Comparison of ENCODE assay signal across 8 cellular contexts in genomic region chr5:147403659-147404640, GRCh38.
DNase-seq lines count a peak whose midpoint lies in the region; ATAC-seq, FAIRE-seq and TF ChIP-seq lines count a peak whose summit lies in the region.

No MANE protein-coding gene starts in this region.

- H3K9me1 ChIP-seq in endothelial cell of umbilical vein (replicated peaks; ENCODE audit: control insufficient read depth, extremely low read depth, insufficient read depth, low read length): no peaks in the 10 kb centered on the region

- H2AFZ ChIP-seq in endothelial cell of umbilical vein (ENCODE audit: low read depth, low read length): peak overlapping the region; percentile 12
- H2AFZ ChIP-seq in osteoblast (ENCODE audit: low read length): peak overlapping the region; percentile 56

- no peak overlapping the region for H3K4me3 Mint-ChIP-seq in activated CD8-positive, alpha-beta T cell treated with anti-CD3 and anti-CD28 coated beads, Interleukin-2, amount 10 ng/mL, durations not matched to agents 7 days and 5 days
- no peak overlapping the region for H3K4me3 Mint-ChIP-seq in glutamatergic neuron (ENCODE audit: unreplicated experiment)

- H3K27me3 Mint-ChIP-seq in activated CD8-positive, alpha-beta T cell treated with anti-CD3 and anti-CD28 coated beads, Interleukin-2, amount 10 ng/mL, durations not matched to agents 7 days and 5 days (ENCODE audit: low read depth): no peaks in the 10 kb centered on the region
- peaks cover 4% of the 10 kb centered on the region for H3K27me3 Mint-ChIP-seq in glutamatergic neuron (ENCODE audit: unreplicated experiment)

- H4K20me1 ChIP-seq in endothelial cell of umbilical vein (replicated peaks; ENCODE audit: control insufficient read depth, extremely low read depth, insufficient read depth, low read length) (no peaks in the 10 kb centered on the region), osteoblast (ENCODE audit: insufficient read depth, low read length) (no peaks in the 10 kb centered on the region)

- POLR2A ChIA-PET in endothelial cell of umbilical vein (lab: Charles Lee): interaction anchor here (0.6 kb wide), 1 partner anchor 145 kb away, joined by 3 read pairs; no protein-coding TSS in a partner anchor
- POLR2A ChIA-PET in A673 (lab: Charles Lee; ENCODE audit: low non-redundant PET): no interaction called here
- POLR2A ChIA-PET in activated CD8-positive, alpha-beta T cell treated with anti-CD3 and anti-CD28 coated beads, Interleukin-2, amount 10 ng/mL, durations not matched to agents 7 days and 5 days (lab: Charles Lee): interaction anchor here (0.6 kb wide), 1 partner anchor 1720 kb away, joined by 3 read pairs; no protein-coding TSS in a partner anchor

- no peak overlapping the region for H3K27ac Mint-ChIP-seq in activated CD8-positive, alpha-beta T cell treated with anti-CD3 and anti-CD28 coated beads, Interleukin-2, amount 10 ng/mL, durations not matched to agents 7 days and 5 days
- H3K27ac Mint-ChIP-seq in glutamatergic neuron (ENCODE audit: unreplicated experiment): no peak overlapping the region

- CTCF ChIA-PET in endothelial cell of umbilical vein (lab: Charles Lee): interaction anchor here (0.6 to 3.1 kb wide), 12 partner anchors 12 to 306 kb away, joined by 3 to 30 read pairs (median 4); no protein-coding TSS in a partner anchor
- CTCF ChIA-PET in A673 (lab: Charles Lee): no interaction called here
- CTCF ChIA-PET in activated CD8-positive, alpha-beta T cell treated with anti-CD3 and anti-CD28 coated beads, Interleukin-2, amount 10 ng/mL, durations not matched to agents 7 days and 5 days (lab: Charles Lee): no interaction called here

- TF ChIP-seq CTCF in endothelial cell of umbilical vein (IDR thresholded peaks at IDR 0.05; ENCODE audit: extremely low read depth in 1 of 2, insufficient read depth in 1 of 2, low read depth in 1 of 2, low read length in 2 of 2): no peak
- TF ChIP-seq CTCF in osteoblast (IDR thresholded peaks at IDR 0.05; ENCODE audit: extremely low read depth, low read depth, low read length): no peak
- no peak for TF ChIP-seq CTCF in A673 (conservative IDR thresholded peaks at IDR 0.05; ENCODE audit: low read depth, low read length)
- no peak for TF ChIP-seq CTCF in glutamatergic neuron (IDR thresholded peaks at IDR 0.05; ENCODE audit: partially characterized antibody, unreplicated experiment)

- peaks cover 6 to 17% of the 10 kb centered on the region in 2 experiments for H3K36me3 ChIP-seq in endothelial cell of umbilical vein (ENCODE audit: control insufficient read depth in 2 of 2, extremely low read depth in 1 of 2, insufficient read depth in 2 of 2, low read length in 2 of 2)
- H3K36me3 ChIP-seq in osteoblast (ENCODE audit: insufficient read depth, low read length): peaks cover 40% of the 10 kb centered on the region
- no peaks in the 10 kb centered on the region for H3K36me3 ChIP-seq in A673 (ENCODE audit: insufficient read depth, low read length, poor library complexity, severe bottlenecking)

- H3K4me2 ChIP-seq in endothelial cell of umbilical vein (ENCODE audit: insufficient read depth, low read length) (peak overlapping the region; percentile 43), osteoblast (ENCODE audit: insufficient read depth, low read length) (peak overlapping the region; percentile 85)

- no peak for TF ChIP-seq POLR2A in endothelial cell of umbilical vein (IDR thresholded peaks at IDR 0.05; ENCODE audit: low read depth, low read length)

- peak overlapping the region; percentile 95 for H3K27ac ChIP-seq in endothelial cell of umbilical vein (ENCODE audit: insufficient read depth, low read depth, low read length)
- peak overlapping the region; percentile 100 for H3K27ac ChIP-seq in osteoblast (ENCODE audit: low read depth, low read length)
- no peak overlapping the region for H3K27ac ChIP-seq in A673 (ENCODE audit: low read depth, low read length, poor library complexity, severe bottlenecking)

- dilution Hi-C loops in endothelial cell of umbilical vein (cut with MboI; ENCODE audit: extremely low pct_ligation_motif_present, low sequenced_read_pairs): no loop called here

- peak; percentile 98 for FAIRE-seq in endothelial cell of umbilical vein (lab: Jason Lieb, UNC)

- peak; percentile 92 for ATAC-seq in GM18499 (IDR thresholded peaks at IDR 0.05; ENCODE audit: insufficient read depth, unreplicated experiment)
- ATAC-seq in HG02610 (IDR thresholded peaks at IDR 0.05; ENCODE audit: unreplicated experiment): peak; percentile 93
- no peak for ATAC-seq in activated CD8-positive, alpha-beta T cell treated with anti-CD3 and anti-CD28 coated beads, Interleukin-2, amount 10 ng/mL, durations not matched to agents 7 days and 5 days

- no peaks in the 10 kb centered on the region for H3K36me3 Mint-ChIP-seq in activated CD8-positive, alpha-beta T cell treated with anti-CD3 and anti-CD28 coated beads, Interleukin-2, amount 10 ng/mL, durations not matched to agents 7 days and 5 days (ENCODE audit: low read depth)
- peaks cover 20% of the 10 kb centered on the region for H3K36me3 Mint-ChIP-seq in glutamatergic neuron (ENCODE audit: unreplicated experiment)

- H3K27me3 ChIP-seq in endothelial cell of umbilical vein (ENCODE audit: control insufficient read depth in 2 of 2, insufficient read depth in 2 of 2, low read length in 2 of 2) (no peaks in the 10 kb centered on the region), osteoblast (ENCODE audit: insufficient read depth, low read length) (no peaks in the 10 kb centered on the region), A673 (replicated peaks; ENCODE audit: insufficient read depth, low read depth, low read length, poor library complexity) (no peaks in the 10 kb centered on the region)

- H3K79me2 ChIP-seq in endothelial cell of umbilical vein (ENCODE audit: control insufficient read depth, insufficient read depth, low read length) (no peaks in the 10 kb centered on the region), osteoblast (ENCODE audit: insufficient read depth, low read length) (no peaks in the 10 kb centered on the region)

- no peaks in the 10 kb centered on the region for H3K9me3 Mint-ChIP-seq in activated CD8-positive, alpha-beta T cell treated with anti-CD3 and anti-CD28 coated beads, Interleukin-2, amount 10 ng/mL, durations not matched to agents 7 days and 5 days (ENCODE audit: insufficient read depth)
- H3K9me3 Mint-ChIP-seq in glutamatergic neuron (ENCODE audit: unreplicated experiment): peaks cover 1% of the 10 kb centered on the region

- peak overlapping the region; percentile 76 for H3K9ac ChIP-seq in endothelial cell of umbilical vein (replicated peaks; ENCODE audit: extremely low read depth, insufficient read depth, low read length)

- peaks cover 25% of the 10 kb centered on the region for H3K4me1 ChIP-seq in endothelial cell of umbilical vein (ENCODE audit: control insufficient read depth, extremely low read depth, insufficient read depth, low read length)
- H3K4me1 ChIP-seq in osteoblast (ENCODE audit: insufficient read depth, low read length): peaks cover 60% of the 10 kb centered on the region
- no peaks in the 10 kb centered on the region for H3K4me1 ChIP-seq in A673 (ENCODE audit: insufficient read depth, low read length, poor library complexity, severe bottlenecking)

- H3K4me1 Mint-ChIP-seq in activated CD8-positive, alpha-beta T cell treated with anti-CD3 and anti-CD28 coated beads, Interleukin-2, amount 10 ng/mL, durations not matched to agents 7 days and 5 days (ENCODE audit: low read depth): no peaks in the 10 kb centered on the region
- peaks cover 1% of the 10 kb centered on the region for H3K4me1 Mint-ChIP-seq in glutamatergic neuron (ENCODE audit: low read depth, unreplicated experiment)

- intact Hi-C loops in endothelial cell of umbilical vein (cut with micrococcal nuclease) (loop anchor here (1.0 kb wide), 7 partner anchors 13 to 155 kb away; partner anchors contain the start of gene DPYSL3), A673 (cut with micrococcal nuclease; ENCODE audit: unreplicated experiment) (no loop called here)

- BruUV-seq in endothelial cell of umbilical vein (replicated peaks; lab: Mats Ljungman, UMichigan) (TSS peak; percentile 63), A673 (replicated peaks; lab: Mats Ljungman, UMichigan) (no TSS peak)

- H3K9me3 ChIP-seq in endothelial cell of umbilical vein (replicated peaks; ENCODE audit: control insufficient read depth, insufficient read depth, low read length): no peaks in the 10 kb centered on the region
- H3K9me3 ChIP-seq in osteoblast (ENCODE audit: low read depth, low read length): no peaks in the 10 kb centered on the region
- H3K9me3 ChIP-seq in A673 (ENCODE audit: low read depth, low read length, poor library complexity, severe bottlenecking): no peaks in the 10 kb centered on the region

- H3K4me3 ChIP-seq in endothelial cell of umbilical vein (replicated peaks in 1 of 3; ENCODE audit: insufficient read depth in 1 of 3, low read depth in 1 of 3, low read length in 3 of 3) (no peak overlapping the region), osteoblast (ENCODE audit: insufficient read depth, low read length) (peak overlapping the region; percentile 57), A673 (ENCODE audit: low read depth, low read length, poor library complexity, severe bottlenecking) (no peak overlapping the region)

- peak; percentile 93 for DNase-seq in NCI-H226
- peak; percentile 96 for DNase-seq in endothelial cell of umbilical vein (ENCODE audit: low read depth, low spot score)
- peak; percentile 88 for DNase-seq in osteoblast (ENCODE audit: insufficient read length, low spot score, missing footprints)
- no peak for DNase-seq in A673 (ENCODE audit: low spot score)
- DNase-seq in activated CD8-positive, alpha-beta T cell treated with anti-CD3 and anti-CD28 coated beads, Interleukin-2, amount 10 ng/mL, durations not matched to agents 7 days and 5 days: no peak
- DNase-seq in glutamatergic neuron: no peak

TF ChIP-seq in endothelial cell of umbilical vein, 7 proteins besides CTCF, POLR2A, EP300 and RAD21:
- TF ChIP-seq MYC (IDR thresholded peaks at IDR 0.05; ENCODE audit: low read depth, low read length) (peak; percentile 77), POLR2AphosphoS5 (IDR thresholded peaks at IDR 0.05; ENCODE audit: insufficient read depth, low read depth, low read length) (peak; percentile 58), EZH2 (IDR thresholded peaks at IDR 0.05; ENCODE audit: borderline replicate concordance, low read depth, low read length, severe bottlenecking) (no peak), JUN (IDR thresholded peaks at IDR 0.05; ENCODE audit: borderline replicate concordance, insufficient read depth, insufficient read length, low read depth) (peak; percentile 74), GATA2 (IDR thresholded peaks at IDR 0.05; ENCODE audit: insufficient read depth, insufficient read length, low read depth, low read length) (no peak), MAX (IDR thresholded peaks at IDR 0.05; ENCODE audit: insufficient read depth, insufficient read length) (peak; percentile 77), FOS (IDR thresholded peaks at IDR 0.05; ENCODE audit: borderline replicate concordance, insufficient read depth, low read length) (peak; percentile 95)
TF ChIP-seq in endothelial cell of umbilical vein: peak in this region for 5.

Comparison
In these comparisons a context has a peak if more than half of its experiments do, and no peak if none do; other contexts are left out.
1. DNase-seq: peak in NCI-H226 (single experiment), endothelial cell of umbilical vein (single experiment) and osteoblast (single experiment); none in A673 (single experiment), activated CD8-positive, alpha-beta T cell treated with anti-CD3 and anti-CD28 coated beads, Interleukin-2, amount 10 ng/mL, durations not matched to agents 7 days and 5 days (single experiment) and glutamatergic neuron (single experiment).